22 cellular contexts compared by ENCODE assay signal in the genomic region with DNA sequence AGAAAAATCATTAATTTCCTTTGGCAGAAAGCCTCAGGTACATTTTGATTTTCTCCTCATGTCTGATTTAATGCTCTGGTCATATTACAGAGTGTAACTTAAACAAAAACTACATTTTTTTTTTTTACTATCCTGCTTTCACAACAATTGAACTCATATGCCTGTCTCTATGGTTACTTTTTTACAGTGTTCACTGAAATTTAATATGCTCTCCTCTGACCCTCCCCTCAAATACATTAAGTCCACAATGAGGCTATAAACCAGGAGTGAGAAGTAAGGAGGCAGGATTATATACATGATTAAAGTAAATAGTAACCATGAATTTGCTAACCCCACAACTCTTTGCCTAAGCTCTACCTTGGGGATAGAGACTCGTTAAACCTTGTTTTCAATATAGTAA. TPM values are rescaled to one million over a fixed set of nuclear protein-coding genes. Genes with fewer than 3 reads are reported as not detected.
DNase-seq lines count a peak whose midpoint lies in the region; ATAC-seq and TF ChIP-seq lines count a peak whose summit lies in the region.
"Had no signal": no experiment of that assay in that cellular context is flagged by ENCODE, and none has a peak within 500 bp of the region (broad histone marks: within the 10 kb centered on the region; RNA-seq: fewer than 3 reads in every experiment).

No MANE protein-coding gene starts in this region.

- peaks cover 11% of the 10 kb centered on the region for H3K4me1 ChIP-seq in CD4-positive, alpha-beta memory T cell (ENCODE audit: insufficient read depth, low read length)
- H3K4me1 ChIP-seq: BE2C had no signal

- CTCF ChIA-PET in CD4-positive, alpha-beta memory T cell (lab: Charles Lee; ENCODE audit: partially characterized antibody): no interaction called here

- peaks cover 14% of the 10 kb centered on the region for H3K27me3 ChIP-seq in CD4-positive, alpha-beta memory T cell (ENCODE audit: insufficient read depth, low read length)

- no peak overlapping the region for H3K4me3 ChIP-seq in CD4-positive, alpha-beta memory T cell (ENCODE audit: low read length in 2 of 2)

- ATAC-seq in GM21381 (IDR thresholded peaks at IDR 0.05; ENCODE audit: unreplicated experiment): no peak
- ATAC-seq: T-cell had no signal

- intact Hi-C loops in CD4-positive, alpha-beta memory T cell (cut with micrococcal nuclease): no loop called here

- no peaks in the 10 kb centered on the region for H3K9me3 ChIP-seq in CD4-positive, alpha-beta memory T cell (ENCODE audit: control insufficient read depth in 1 of 2, low read length in 2 of 2)
- H3K9me3 ChIP-seq: BE2C, Caco-2 had no signal

- H3K36me3 ChIP-seq in CD4-positive, alpha-beta memory T cell (ENCODE audit: insufficient read depth, low read length): no peaks in the 10 kb centered on the region
- H3K36me3 ChIP-seq: BE2C had no signal

- TF ChIP-seq CTCF in mesothelial cell of epicardium (IDR thresholded peaks at IDR 0.05; ENCODE audit: unreplicated experiment) (no peak), osteocyte (IDR thresholded peaks at IDR 0.05) (no peak)

- H3K4me1 Mint-ChIP-seq in mesothelial cell of epicardium (peaks cover 22% of the 10 kb centered on the region), osteocyte (ENCODE audit: unreplicated experiment) (peaks cover 14% of the 10 kb centered on the region)
- peaks cover 10 to 19% (median 15%) of the 10 kb centered on the region in 4 donors for H3K4me1 Mint-ChIP-seq in CD4-positive, alpha-beta memory T cell

- H3K27me3 Mint-ChIP-seq in mesothelial cell of epicardium (ENCODE audit: low read depth): no peaks in the 10 kb centered on the region
- H3K27me3 Mint-ChIP-seq in CD4-positive, alpha-beta memory T cell: peaks cover 27 to 29% of the 10 kb centered on the region in 2 donors
- no peaks in the 10 kb centered on the region for H3K27me3 Mint-ChIP-seq in osteocyte (ENCODE audit: unreplicated experiment)

- POLR2A ChIA-PET in CD4-positive, alpha-beta memory T cell (lab: Charles Lee; ENCODE audit: partially characterized antibody): no interaction called here

- H3K27ac Mint-ChIP-seq in mesothelial cell of epicardium (peak overlapping the region; percentile 8), osteocyte (ENCODE audit: unreplicated experiment) (no peak overlapping the region)
- H3K27ac Mint-ChIP-seq in CD4-positive, alpha-beta memory T cell: no peak overlapping the region
- H3K27ac Mint-ChIP-seq: CD4-positive, CD25-positive, alpha-beta regulatory T cell; HFFc6; T-cell had no signal

- no peaks in the 10 kb centered on the region for H3K9me3 Mint-ChIP-seq in mesothelial cell of epicardium
- peaks cover 0 to 3% (median 0%) of the 10 kb centered on the region in 8 donors for H3K9me3 Mint-ChIP-seq in CD4-positive, alpha-beta memory T cell
- no peaks in the 10 kb centered on the region for H3K9me3 Mint-ChIP-seq in osteocyte (ENCODE audit: unreplicated experiment)
- H3K9me3 Mint-ChIP-seq: CD4-positive, CD25-positive, alpha-beta regulatory T cell; HFFc6; T-cell had no signal

- peaks cover 6% of the 10 kb centered on the region for H3K36me3 Mint-ChIP-seq in mesothelial cell of epicardium
- no peaks in the 10 kb centered on the region for H3K36me3 Mint-ChIP-seq in CD4-positive, alpha-beta memory T cell
- no peaks in the 10 kb centered on the region for H3K36me3 Mint-ChIP-seq in osteocyte (ENCODE audit: unreplicated experiment)
- H3K36me3 Mint-ChIP-seq: CD4-positive, CD25-positive, alpha-beta regulatory T cell; T-cell had no signal

- no peak overlapping the region for H3K27ac ChIP-seq in CD4-positive, alpha-beta memory T cell (ENCODE audit: low read depth, low read length)

- H3K4me3 Mint-ChIP-seq in mesothelial cell of epicardium: no peak overlapping the region
- no peak overlapping the region for H3K4me3 Mint-ChIP-seq in CD4-positive, alpha-beta memory T cell
- no peak overlapping the region for H3K4me3 Mint-ChIP-seq in osteocyte (ENCODE audit: unreplicated experiment)
- H3K4me3 Mint-ChIP-seq: HFFc6, T-cell had no signal

- DNase-seq in NCI-H2107 treated with DMSO at 0.1 percent for 48 hours (lab: John Stamatoyannopoulos, UW; ENCODE audit: unreplicated experiment) (peak; percentile 29), NCI-H2107 (lab: John Stamatoyannopoulos, UW) (no peak), NCI-H2081 (lab: John Stamatoyannopoulos, UW) (peak; percentile 35 to 69), NCI-H748 (lab: John Stamatoyannopoulos, UW; ENCODE audit: unreplicated experiment) (peak; percentile 49), mesothelial cell of epicardium (ENCODE audit: low spot score in 2 of 2, unreplicated experiment in 2 of 2) (no peak), osteocyte (ENCODE audit: extremely low spot score, unreplicated experiment) (no peak)
- DNase-seq in CD4-positive, alpha-beta memory T cell: no peak
- DNase-seq: BE2C; Caco-2; CD4-positive, CD25-positive, alpha-beta regulatory T cell; HFFc6; IMR-90; NCI-H1048; NCI-H1694 treated with DMSO at 0.1 percent for 48 hours; NCI-H446 treated with DMSO at 0.1 percent for 48 hours; Right ventricle myocardium superior; T-cell; T1000 had no signal

RNA-seq across cellular contexts. Expression of gene NSUN7, which starts 2.3 kb away (rescaled TPM):
- total RNA-seq in mesothelial cell of epicardium: 21.8 to 24.4 TPM (median 22.4 TPM) in 3 replicates
- total RNA-seq in CD4-positive, alpha-beta memory T cell: not detected
- not detected for polyA plus RNA-seq in CD4-positive, alpha-beta memory T cell
- total RNA-seq in osteocyte: 1.6 and 2.4 TPM in 2 replicates
- total RNA-seq: H4, HFFc6, HT1080, IMR-90, MCF 10A had no signal
- polyA plus RNA-seq: CD4-positive, CD25-positive, alpha-beta regulatory T cell; IMR-90 had no signal

Comparison
In these comparisons a context has a peak if more than half of its experiments do, and no peak if none do; other contexts are left out.
1. DNase-seq: peak in NCI-H2107 treated with DMSO at 0.1 percent for 48 hours (single experiment), NCI-H2081 (2 of 2) and NCI-H748 (single experiment); none in NCI-H2107 (single experiment), mesothelial cell of epicardium (0 of 2), CD4-positive, alpha-beta memory T cell (0 of 5) and osteocyte (single experiment).